16 cellular contexts compared by ENCODE assay signal in genomic region chr2:69615969-69616368, GRCh38. TPM values are rescaled to one million over a fixed set of nuclear protein-coding genes. Genes with fewer than 3 reads are reported as not detected.
A peak's percentile ranks its signal among the peaks of the same experiment; 100 is the strongest.
DNase-seq lines count a peak whose midpoint lies in the region; ATAC-seq and TF ChIP-seq lines count a peak whose summit lies in the region.
"Had no signal": no experiment of that assay in that cellular context is flagged by ENCODE, and none has a peak within 500 bp of the region (broad histone marks: within the 10 kb centered on the region; RNA-seq: fewer than 3 reads in every experiment).

No MANE protein-coding gene starts in this region.

- in situ Hi-C loops in HAP-1 (cut with MboI; ENCODE audit: low sequenced_read_pairs): no loop called here

- CTCF ChIA-PET in CD8-positive, alpha-beta memory T cell (lab: Charles Lee): interaction anchor here (1.2 kb wide), 2 partner anchors 50 to 109 kb away, joined by 3 read pairs; no protein-coding TSS in a partner anchor

- peaks cover 36% of the 10 kb centered on the region for H3K79me1 ChIP-seq in mesenchymal stem cell (replicated peaks; ENCODE audit: low read length, poor library complexity, severe bottlenecking)

- H3K9ac ChIP-seq in KMS-11: no peak overlapping the region
- H3K9ac ChIP-seq in mesenchymal stem cell (ENCODE audit: low read length): no peak overlapping the region

- peaks cover 32% of the 10 kb centered on the region; the same call in 1 of the 2 replicates for H3K79me2 ChIP-seq in KMS-11 (ENCODE audit: insufficient read depth, low read depth)

- no peak overlapping the region for H2BK12ac ChIP-seq in mesenchymal stem cell (ENCODE audit: low read length in 2 of 2)

- intact Hi-C loops in testis (cut with DNase I; ENCODE audit: low total_unique reads): no loop called here

- H4K91ac ChIP-seq in mesenchymal stem cell (ENCODE audit: low read length): no peak overlapping the region

- H3K36me3 Mint-ChIP-seq in CD8-positive, alpha-beta memory T cell: peaks cover 8 to 37% (median 16%) of the 10 kb centered on the region in 3 donors

- no peaks in the 10 kb centered on the region for H4K20me1 ChIP-seq in KMS-11 (ENCODE audit: insufficient read depth)

- no peaks in the 10 kb centered on the region for H3K27me3 ChIP-seq in CD8-positive, alpha-beta memory T cell (ENCODE audit: insufficient read depth, low read length, poor library complexity, severe bottlenecking)
- H3K27me3 ChIP-seq in KMS-11 (ENCODE audit: insufficient read depth, low read depth) (no peaks in the 10 kb centered on the region), HAP-1 (ENCODE audit: low read depth) (no peaks in the 10 kb centered on the region), testis (no peaks in the 10 kb centered on the region), mesenchymal stem cell (ENCODE audit: control insufficient read depth in 1 of 2, insufficient read depth in 1 of 2, low read length in 2 of 2) (no peaks in the 10 kb centered on the region)

- no peak for DNase-seq in CD8-positive, alpha-beta memory T cell
- peak; percentile 54 for DNase-seq in fibroblast of villous mesenchyme (ENCODE audit: low read depth)
- DNase-seq in HAP-1 (ENCODE audit: low spot score in 2 of 2): no peak
- no peak for DNase-seq in RKO (ENCODE audit: low spot score)
- no peak for DNase-seq in testis
- DNase-seq in mesenchymal stem cell: no peak
- DNase-seq: DMS79 treated with DMSO at 0.1 percent for 48 hours, HCEC 1CT, kidney glomerular epithelial cell, NCI-H1694, NCI-H510A had no signal

- no peaks in the 10 kb centered on the region for H3K9me3 ChIP-seq in CD8-positive, alpha-beta memory T cell (ENCODE audit: low read length)
- H3K9me3 ChIP-seq in HAP-1 (no peaks in the 10 kb centered on the region), testis (no peaks in the 10 kb centered on the region), mesenchymal stem cell (ENCODE audit: control insufficient read depth, low read length) (no peaks in the 10 kb centered on the region)

- peak overlapping the region; percentile 52 for H3K4me2 ChIP-seq in KMS-11
- H3K4me2 ChIP-seq in mesenchymal stem cell (ENCODE audit: low read length, poor library complexity, severe bottlenecking): no peak overlapping the region

- no peak overlapping the region for H3K18ac ChIP-seq in mesenchymal stem cell (ENCODE audit: low read depth in 1 of 2, low read length in 2 of 2)

- peak overlapping the region in 1 of 2 experiments; percentile 51 for H3K23ac ChIP-seq in mesenchymal stem cell (ENCODE audit: low read length in 2 of 2)

- H2AFZ ChIP-seq in KMS-11 (ENCODE audit: low read depth) (no peak overlapping the region), mesenchymal stem cell (ENCODE audit: low read depth, low read length) (no peak overlapping the region)

- H2BK120ac ChIP-seq in mesenchymal stem cell (ENCODE audit: low read depth, low read length): no peak overlapping the region

- H3K27me3 Mint-ChIP-seq in CD8-positive, alpha-beta memory T cell: no peaks in the 10 kb centered on the region
- H3K27me3 Mint-ChIP-seq: activated CD4-positive, alpha-beta memory T cell treated with anti-CD3 and anti-CD28 coated beads, Interleukin-2, amount 10 ng/mL, durations not matched to agents 7 days and 5 days had no signal

- no peaks in the 10 kb centered on the region for H3K9me3 Mint-ChIP-seq in CD8-positive, alpha-beta memory T cell

- H3K4ac ChIP-seq in mesenchymal stem cell (ENCODE audit: low read depth in 1 of 2, low read length in 2 of 2): no peak overlapping the region

- H3K27ac ChIP-seq in CD8-positive, alpha-beta memory T cell (ENCODE audit: low read depth, low read length): no peak overlapping the region
- peak overlapping the region; percentile 9; the same call in 1 of the 2 replicates for H3K27ac ChIP-seq in KMS-11
- H3K27ac ChIP-seq in testis: no peak overlapping the region
- H3K27ac ChIP-seq in mesenchymal stem cell (ENCODE audit: low read length, poor library complexity, severe bottlenecking): no peak overlapping the region
- H3K27ac ChIP-seq: RWPE1 had no signal

- H3K4me1 Mint-ChIP-seq in CD8-positive, alpha-beta memory T cell: peaks cover 0 to 50% (median 0%) of the 10 kb centered on the region in 3 donors
- H3K4me1 Mint-ChIP-seq: B cell had no signal

- H4K8ac ChIP-seq in mesenchymal stem cell (ENCODE audit: low read length): no peak overlapping the region

- ATAC-seq in GM19397 (IDR thresholded peaks at IDR 0.05; ENCODE audit: unreplicated experiment): peak; percentile 50

- no peak overlapping the region for H2AK5ac ChIP-seq in mesenchymal stem cell (ENCODE audit: low read length, severe bottlenecking)

- no peak overlapping the region for H3K4me3 ChIP-seq in CD8-positive, alpha-beta memory T cell (ENCODE audit: low read length)
- peak overlapping the region; percentile 55 for H3K4me3 ChIP-seq in KMS-11 (IDR thresholded peaks at IDR 0.05; ENCODE audit: insufficient read depth, low read depth, low read length)
- H3K4me3 ChIP-seq in fibroblast of villous mesenchyme (ENCODE audit: low read depth, low read length): no peak overlapping the region
- H3K4me3 ChIP-seq in HAP-1: no peak overlapping the region
- H3K4me3 ChIP-seq in testis: no peak overlapping the region
- H3K4me3 ChIP-seq in mesenchymal stem cell (ENCODE audit: insufficient read depth in 1 of 2, low read depth in 1 of 2, low read length in 2 of 2): no peak overlapping the region

- H3K14ac ChIP-seq in mesenchymal stem cell (ENCODE audit: low read length in 2 of 2): no peak overlapping the region

- H3K36me3 ChIP-seq in CD8-positive, alpha-beta memory T cell (ENCODE audit: insufficient read depth, low read length): peaks cover 10% of the 10 kb centered on the region
- H3K36me3 ChIP-seq in KMS-11 (ENCODE audit: insufficient read depth) (no peaks in the 10 kb centered on the region), HAP-1 (replicated peaks) (no peaks in the 10 kb centered on the region), testis (ENCODE audit: low read depth, missing control alignments) (no peaks in the 10 kb centered on the region), mesenchymal stem cell (ENCODE audit: control insufficient read depth in 1 of 2, insufficient read depth in 2 of 2, low read depth in 1 of 2, low read length in 2 of 2) (peaks cover 6 to 26% of the 10 kb centered on the region in 2 experiments)

- no peak overlapping the region for H2BK15ac ChIP-seq in mesenchymal stem cell (ENCODE audit: low read depth, poor library complexity, severe bottlenecking)

- WGBS in testis, 2 donors: 87 to 91% methylated on average over 4 of the region's 4 CpGs
- WGBS in mesenchymal stem cell: 93% methylated on average over 3 of the region's 4 CpGs

- H3K4me3 Mint-ChIP-seq in CD8-positive, alpha-beta memory T cell: peak overlapping the region in 5 of 7 donors; percentile 6 to 49 (median 15)
- H3K4me3 Mint-ChIP-seq: activated CD4-positive, alpha-beta memory T cell treated with anti-CD3 and anti-CD28 coated beads, Interleukin-2, amount 10 ng/mL, durations not matched to agents 7 days and 5 days; B cell had no signal

- POLR2A ChIA-PET in CD8-positive, alpha-beta memory T cell (lab: Charles Lee): no interaction called here

- no peak overlapping the region for H2BK5ac ChIP-seq in mesenchymal stem cell (ENCODE audit: low read depth, low read length, poor library complexity, severe bottlenecking)

- H3K4me1 ChIP-seq in CD8-positive, alpha-beta memory T cell (ENCODE audit: insufficient read depth, low read length): peaks cover 76% of the 10 kb centered on the region
- H3K4me1 ChIP-seq in KMS-11 (ENCODE audit: low read depth, poor library complexity, severe bottlenecking) (peaks cover 50% of the 10 kb centered on the region), HAP-1 (no peaks in the 10 kb centered on the region), testis (peaks cover 15% of the 10 kb centered on the region), mesenchymal stem cell (ENCODE audit: control insufficient read depth, insufficient read depth, low read depth, low read length) (peaks cover 14% of the 10 kb centered on the region)

- no peak for TF ChIP-seq POLR2A in testis (IDR thresholded peaks at IDR 0.05)

- TF ChIP-seq CTCF in KMS-11 (conservative IDR thresholded peaks at IDR 0.05; ENCODE audit: low read depth, low read length): no peak
- TF ChIP-seq CTCF in fibroblast of villous mesenchyme (IDR thresholded peaks at IDR 0.05; ENCODE audit: insufficient read depth, low read depth, low read length): no peak
- no peak for TF ChIP-seq CTCF in testis (IDR thresholded peaks at IDR 0.05)

- H3K27ac Mint-ChIP-seq in CD8-positive, alpha-beta memory T cell: peak overlapping the region; percentile 10 to 83 (median 51)
- H3K27ac Mint-ChIP-seq: B cell had no signal

RNA-seq across cellular contexts. Expression of gene AAK1, which starts 27.6 kb away (rescaled TPM):
- 10 to 100 TPM; 71.7 to 74.0 TPM for total RNA-seq in CD8-positive, alpha-beta memory T cell
- polyA plus RNA-seq in CD8-positive, alpha-beta memory T cell: 114 TPM
- total RNA-seq in fibroblast of villous mesenchyme (61.5 and 68.2 TPM in 2 replicates), testis (10 to 100 TPM; 47.9 to 62.1 TPM)
- polyA plus RNA-seq in testis (ENCODE audit: insufficient read depth, low read depth, low replicate concordance): 20.3 TPM
- polyA plus RNA-seq in mesenchymal stem cell (2013, experiment 1 of 2): 54.5 TPM
- polyA plus RNA-seq in mesenchymal stem cell (2013, experiment 2 of 2): 49.2 TPM
